In the genomic region with DNA sequence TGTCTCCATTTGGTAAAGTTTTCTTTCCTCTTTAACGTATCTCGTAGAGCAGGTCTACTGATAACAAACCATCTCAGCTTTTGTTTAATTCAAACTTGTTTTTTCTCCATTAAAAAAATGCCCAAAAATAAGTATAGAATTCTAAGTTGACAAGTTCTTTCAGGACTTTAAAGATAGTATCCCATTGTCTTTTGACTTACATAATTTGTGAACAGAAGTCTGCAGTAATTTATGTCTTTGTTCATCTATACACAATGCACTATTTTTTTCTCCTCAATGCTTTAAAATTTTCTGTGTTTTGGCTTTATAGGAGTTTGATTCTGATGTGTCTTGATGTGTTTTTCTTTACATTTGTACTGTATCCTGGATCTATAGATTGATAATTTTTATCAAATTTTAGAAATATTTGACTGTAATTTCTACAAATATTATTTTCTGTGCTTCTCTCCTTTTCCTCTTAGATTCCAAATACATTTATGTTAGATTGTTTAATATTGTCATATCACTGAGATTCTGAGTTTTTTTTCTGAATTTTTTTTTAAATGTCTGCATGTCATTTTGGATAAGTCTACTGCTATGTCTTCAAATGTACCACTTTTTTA, we compare ENCODE assay signal across 16 cellular contexts.
"Had no signal": no experiment of that assay in that cellular context is flagged by ENCODE, and none has a peak within 500 bp of the region (broad histone marks: within the 10 kb centered on the region; RNA-seq: fewer than 3 reads in every experiment).

No MANE protein-coding gene starts in this region.

- H3K27ac Mint-ChIP-seq: activated naive CD8-positive, alpha-beta T cell; naive thymus-derived CD8-positive, alpha-beta T cell had no signal

- H3K36me3 Mint-ChIP-seq: activated naive CD8-positive, alpha-beta T cell had no signal

- H3K4me1 Mint-ChIP-seq: naive thymus-derived CD8-positive, alpha-beta T cell had no signal

- H3K4me3 ChIP-seq: breast epithelium, heart left ventricle, mucosa of descending colon, right atrium auricular region, smooth muscle cell had no signal

- H3K4me2 ChIP-seq: smooth muscle cell had no signal

- H3K4me1 ChIP-seq: breast epithelium, heart left ventricle, right atrium auricular region had no signal

- H3K27me3 ChIP-seq: breast epithelium, right atrium auricular region had no signal

- H3K36me3 ChIP-seq: breast epithelium, heart left ventricle, right atrium auricular region had no signal

- H3K27ac ChIP-seq: breast epithelium, heart left ventricle, right atrium auricular region had no signal

- ATAC-seq: activated T-cell treated with anti-CD3 and anti-CD28 coated beads, Interleukin-2, amount 50 U/mL, for 4 hours; esophagus mucosa; heart left ventricle; left lobe of liver; mucosa of descending colon; naive thymus-derived CD8-positive, alpha-beta T cell had no signal

- H3K4me3 Mint-ChIP-seq: activated naive CD8-positive, alpha-beta T cell; activated T-cell treated with anti-CD3 and anti-CD28 coated beads, Interleukin-2, amount 50 U/mL, for 4 hours; naive thymus-derived CD8-positive, alpha-beta T cell had no signal

- DNase-seq: activated CD4-positive, alpha-beta T cell treated with anti-CD3 and anti-CD28 coated beads, Interleukin-2, amount 50 U/mL, for 48 hours; activated CD4-positive, CD25-positive, alpha-beta regulatory T cell treated with anti-CD3 and anti-CD28 coated beads, Interleukin-2, amount 50 U/mL, for 72 hours; activated effector memory CD4-positive, alpha-beta T cell treated with anti-CD3 and anti-CD28 coated beads, Interleukin-2, amount 50 U/mL, for 16 hours; activated T-cell treated with anti-CD3 and anti-CD28 coated beads, Interleukin-2, amount 50 U/mL, for 4 hours; anterior cingulate cortex; heart left ventricle; mammary epithelial cell; mucosa of descending colon; naive thymus-derived CD8-positive, alpha-beta T cell; posterior cingulate gyrus had no signal
